ENCODE assay signal across 8 cellular contexts in the genomic region with DNA sequence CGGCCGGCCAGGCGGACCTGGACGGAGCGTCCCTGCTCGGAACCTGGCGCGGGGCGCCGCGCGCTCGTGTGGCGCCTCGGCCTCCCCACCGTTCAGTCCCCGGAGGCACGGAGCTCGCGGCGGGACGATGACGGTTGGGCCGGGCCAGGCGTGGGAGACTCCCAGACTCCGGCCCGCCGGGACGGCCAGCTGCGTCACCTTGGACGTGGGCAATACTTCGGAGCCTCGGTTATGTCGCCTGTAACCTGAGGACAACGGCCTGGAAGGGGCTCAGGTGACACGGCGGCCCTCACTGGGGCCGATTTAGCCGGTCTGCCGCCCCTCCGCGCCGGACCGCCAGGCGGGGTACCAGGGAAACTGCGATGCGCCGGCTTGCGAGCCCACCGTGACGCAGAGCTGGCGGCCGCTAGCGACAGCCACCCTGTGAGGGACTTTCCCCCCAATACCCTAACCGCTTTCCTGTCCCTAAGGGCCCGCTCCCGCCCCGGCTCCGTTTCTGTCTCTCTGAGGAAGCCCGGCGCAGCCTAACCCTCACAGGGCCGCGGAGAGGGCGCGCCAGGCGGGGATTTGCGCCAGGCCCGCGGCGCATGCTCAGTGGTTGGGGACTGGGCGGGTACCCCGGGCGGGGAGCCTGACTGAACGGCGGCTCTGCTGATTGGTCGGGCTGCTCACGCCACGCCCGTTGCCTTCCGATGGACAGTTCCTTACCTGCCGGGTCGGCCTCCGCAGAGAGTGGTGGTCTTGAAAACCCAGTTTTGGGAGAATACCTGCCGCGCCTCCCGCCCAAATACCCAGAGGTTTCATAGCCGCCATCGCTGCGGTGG.
DNase-seq lines count a peak whose midpoint lies in the region; ATAC-seq, FAIRE-seq and TF ChIP-seq lines count a peak whose summit lies in the region.

No MANE protein-coding gene starts in this region.

- no peaks in the 10 kb centered on the region for H3K36me3 Mint-ChIP-seq in IgD-negative memory B cell
- H3K36me3 Mint-ChIP-seq in natural killer cell treated with Interleukin-12 subunit alpha and Interleukin-12 subunit beta and Interleukin-15 and Interleukin-18, amount 100 ng/mL, for 72 hours = no peaks in the 10 kb centered on the region

- peak; percentile 86 for ATAC-seq in GM21576 (IDR thresholded peaks at IDR 0.05; ENCODE audit: unreplicated experiment)
- peak; percentile 91 to 92 for ATAC-seq in natural killer cell treated with Interleukin-12 subunit alpha and Interleukin-12 subunit beta and Interleukin-15 and Interleukin-18, amount 100 ng/mL, for 72 hours

- H3K4me3 Mint-ChIP-seq in IgD-negative memory B cell = peak overlapping the region; percentile 94 to 100 (median 100)
- H3K4me3 Mint-ChIP-seq in natural killer cell treated with Interleukin-12 subunit alpha and Interleukin-12 subunit beta and Interleukin-15 and Interleukin-18, amount 100 ng/mL, for 72 hours = peak overlapping the region; percentile 93

- H3K4me3 ChIP-seq in fibroblast of pulmonary artery (replicated peaks; ENCODE audit: low read depth, low read length) = peak overlapping the region; percentile 78

- DNase-seq in DMS114 treated with DMSO at 0.1 percent for 48 hours (lab: John Stamatoyannopoulos, UW; ENCODE audit: unreplicated experiment) (peak; percentile 64), RCC 7860 (ENCODE audit: low spot score) (peak; percentile 57), fibroblast of pulmonary artery (ENCODE audit: low read depth) (peak; percentile 84)
- peak; percentile 91 for DNase-seq in activated effector memory CD4-positive, alpha-beta T cell treated with Interleukin-2 at 50 U/mL for 16 hours
- DNase-seq in natural killer cell treated with Interleukin-12 subunit alpha and Interleukin-12 subunit beta and Interleukin-15 and Interleukin-18, amount 100 ng/mL, for 72 hours (ENCODE audit: low spot score) = peak; percentile 93
- peak; percentile 94 for DNase-seq in stimulated activated naive CD4-positive, alpha-beta T cell treated with Interleukin-2 at 50 U/mL for 16 hours (lab: John Stamatoyannopoulos, UW)

- peak; percentile 21 for TF ChIP-seq CTCF in fibroblast of pulmonary artery (IDR thresholded peaks at IDR 0.05; ENCODE audit: low read length, missing control alignments)

- no peaks in the 10 kb centered on the region for H3K27me3 Mint-ChIP-seq in IgD-negative memory B cell
- H3K27me3 Mint-ChIP-seq in natural killer cell treated with Interleukin-12 subunit alpha and Interleukin-12 subunit beta and Interleukin-15 and Interleukin-18, amount 100 ng/mL, for 72 hours = peaks cover 5 to 8% of the 10 kb centered on the region in 2 donors

- no peaks in the 10 kb centered on the region for H3K9me3 Mint-ChIP-seq in IgD-negative memory B cell
- no peaks in the 10 kb centered on the region for H3K9me3 Mint-ChIP-seq in natural killer cell treated with Interleukin-12 subunit alpha and Interleukin-12 subunit beta and Interleukin-15 and Interleukin-18, amount 100 ng/mL, for 72 hours

- H3K27ac Mint-ChIP-seq in IgD-negative memory B cell = peak overlapping the region; percentile 92 to 100 (median 97)
- peak overlapping the region; percentile 84 to 95 for H3K27ac Mint-ChIP-seq in natural killer cell treated with Interleukin-12 subunit alpha and Interleukin-12 subunit beta and Interleukin-15 and Interleukin-18, amount 100 ng/mL, for 72 hours

- peaks cover 20 to 28% (median 25%) of the 10 kb centered on the region in 3 donors for H3K4me1 Mint-ChIP-seq in IgD-negative memory B cell
- H3K4me1 Mint-ChIP-seq in natural killer cell treated with Interleukin-12 subunit alpha and Interleukin-12 subunit beta and Interleukin-15 and Interleukin-18, amount 100 ng/mL, for 72 hours (ENCODE audit: low read depth in 2 of 2) = peaks cover 25 to 26% of the 10 kb centered on the region in 2 donors

- FAIRE-seq in RCC 7860 (lab: Jason Lieb, UNC) = no peak

Comparison
In these comparisons a context has a peak if more than half of its experiments do, and no peak if none do; other contexts are left out.
1. Peak in every context shown above with its lines: DNase-seq, ATAC-seq and H3K4me3 ChIP-seq.